8 cellular contexts compared by ENCODE assay signal in the genomic region with DNA sequence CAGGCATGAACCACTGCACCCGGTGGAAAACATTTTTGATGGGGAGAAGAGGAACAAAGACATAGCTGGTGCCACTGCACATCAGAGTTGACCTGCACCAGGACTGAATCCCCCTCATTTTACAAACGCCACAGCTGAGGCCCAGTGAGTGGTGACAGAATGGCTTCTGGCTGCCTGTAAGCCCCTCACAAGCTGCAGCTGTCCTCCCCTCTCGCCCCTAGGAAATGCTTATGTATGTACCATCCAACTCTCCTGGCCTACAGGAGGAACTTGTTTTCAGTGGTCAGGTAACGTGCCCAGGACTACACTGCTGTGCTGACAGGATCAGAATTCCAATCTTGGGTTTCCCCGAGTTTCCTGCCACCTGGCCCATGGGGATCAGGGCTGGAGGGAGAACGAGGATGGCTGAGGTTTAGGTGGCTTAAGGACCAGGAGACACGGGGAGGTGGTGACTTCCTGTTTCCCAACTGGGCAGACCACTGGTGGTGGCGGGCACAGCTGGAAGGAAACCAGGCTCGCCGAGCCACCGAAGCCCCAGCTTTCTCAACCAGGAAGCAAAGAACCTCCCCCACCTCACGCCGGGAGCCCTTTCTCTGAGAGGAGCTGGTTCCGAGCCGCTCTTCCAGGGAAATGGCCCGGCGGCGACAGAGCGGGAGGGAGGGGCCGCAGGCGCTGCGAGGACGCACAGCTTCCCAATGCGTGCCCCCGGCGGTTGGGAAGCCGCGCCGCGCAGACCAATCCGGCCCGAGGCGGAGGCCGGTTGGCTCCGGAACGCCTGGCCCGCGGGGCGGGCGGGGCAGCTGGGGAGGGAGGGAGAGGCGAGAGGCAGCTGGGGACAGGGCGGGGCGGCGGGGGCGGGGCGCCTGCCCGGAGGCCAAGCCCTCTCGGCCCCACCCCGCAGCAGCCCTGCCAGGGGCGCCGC. TPM values are rescaled to one million over a fixed set of nuclear protein-coding genes. Genes with fewer than 3 reads are reported as not detected.
DNase-seq lines count a peak whose midpoint lies in the region; ATAC-seq and TF ChIP-seq lines count a peak whose summit lies in the region.

No MANE protein-coding gene starts in this region.

- DNase-seq in Kasumi-1 (lab: John Stamatoyannopoulos, UW) (peak; percentile 70 to 80), RPMI8226 (peak; percentile 98), globus pallidus (ENCODE audit: low spot score) (peak; percentile 94), nucleus accumbens (lab: John Stamatoyannopoulos, UW) (peak in 55 of 56 donors; percentile 53 to 96 (median 87)), thoracic aorta (ENCODE audit: low spot score) (peak; percentile 67)
- peak; percentile 73 for DNase-seq in activated naive CD4-positive, alpha-beta T cell treated with anti-CD3 and anti-CD28 coated beads, Interleukin-2, amount 50 U/mL, for 16 hours

- no peaks in the 10 kb centered on the region for H3K27me3 ChIP-seq in DOHH2 (ENCODE audit: control insufficient read depth, low read length)
- H3K27me3 ChIP-seq in thoracic aorta (replicated peaks; ENCODE audit: insufficient read depth): no peaks in the 10 kb centered on the region

- H3K4me2 ChIP-seq in DOHH2 (ENCODE audit: low read length): peak overlapping the region; percentile 74

- H3K4me3 ChIP-seq in DOHH2 (ENCODE audit: low read length) (peak overlapping the region; percentile 98), thoracic aorta (peak overlapping the region; percentile 80)

- H3K27ac ChIP-seq in DOHH2 (ENCODE audit: low read depth, low read length): peak overlapping the region; percentile 56
- H3K27ac ChIP-seq in thoracic aorta: peak overlapping the region; percentile 81 to 92

- TF ChIP-seq CTCF in DOHH2 (IDR thresholded peaks at IDR 0.05; ENCODE audit: low read depth, low read length, poor library complexity, severe bottlenecking): no peak
- no peak for TF ChIP-seq CTCF in thoracic aorta (IDR thresholded peaks at IDR 0.05)

- H3K36me3 ChIP-seq in DOHH2 (ENCODE audit: control insufficient read depth, low read length) (peaks cover 15% of the 10 kb centered on the region), thoracic aorta (no peaks in the 10 kb centered on the region)

- no peaks in the 10 kb centered on the region for H3F3A ChIP-seq in DOHH2 (ENCODE audit: control insufficient read depth, insufficient read depth)

- H3K79me2 ChIP-seq in DOHH2 (ENCODE audit: control insufficient read depth, low read length): peaks cover 23% of the 10 kb centered on the region

- no peaks in the 10 kb centered on the region for H4K20me1 ChIP-seq in DOHH2 (ENCODE audit: control insufficient read depth, insufficient read depth, low read depth, low read length)

- H3K9me3 ChIP-seq in DOHH2 (ENCODE audit: control insufficient read depth, insufficient read depth, low read length) (no peaks in the 10 kb centered on the region), thoracic aorta (no peaks in the 10 kb centered on the region)

- no peaks in the 10 kb centered on the region for H3K9me2 ChIP-seq in DOHH2 (replicated peaks; ENCODE audit: control insufficient read depth, low read length)

- H3K4me1 ChIP-seq in DOHH2 (ENCODE audit: control insufficient read depth, low read length) (peaks cover 26% of the 10 kb centered on the region), thoracic aorta (ENCODE audit: control insufficient read depth in 1 of 2, low read depth in 2 of 2) (peaks cover 4 to 9% of the 10 kb centered on the region in 2 donors)

- ATAC-seq in GM21737 (IDR thresholded peaks at IDR 0.05; ENCODE audit: unreplicated experiment) (peak; percentile 69), thoracic aorta (ENCODE audit: insufficient number of reproducible peaks, low FRiP score, low read depth) (peak; percentile 70)

RNA-seq across cellular contexts. Expression of gene LRFN4, which starts 1.0 kb away (rescaled TPM):
- total RNA-seq in thoracic aorta: 10 to 100 TPM; 12.4 to 23.0 TPM

RNA-seq across cellular contexts. Expression of gene RCE1, which starts 12.6 kb away (rescaled TPM):
- 10 to 100 TPM; 11.9 to 17.5 TPM for total RNA-seq in thoracic aorta

Comparison
In these comparisons a context has a peak if more than half of its experiments do, and no peak if none do; other contexts are left out.
1. Peak in every context shown above with its lines: DNase-seq, ATAC-seq, H3K4me3 ChIP-seq and H3K27ac ChIP-seq.